In the genomic region with DNA sequence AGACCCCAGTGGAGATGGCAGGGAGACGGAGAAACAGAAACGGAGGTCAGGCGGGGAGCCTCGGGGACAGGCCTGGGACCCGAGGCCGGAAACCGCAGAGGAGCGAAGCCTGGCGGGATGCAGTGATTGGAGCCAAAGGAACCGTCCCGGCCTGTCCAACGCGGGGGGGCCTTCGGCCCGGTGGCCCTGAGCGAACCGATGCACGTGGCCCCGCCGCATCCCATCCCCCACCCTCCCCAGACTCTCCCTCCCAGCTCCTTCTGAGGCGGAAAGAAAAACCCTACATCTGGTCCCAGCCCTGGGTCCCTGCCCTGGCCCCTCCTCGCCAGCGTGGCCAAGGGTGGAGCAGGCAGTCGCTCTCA, we compare ENCODE assay signal across 8 cellular contexts. TPM values are rescaled to one million over a fixed set of nuclear protein-coding genes. Genes with fewer than 3 reads are reported as not detected.
A peak's percentile ranks its signal among the peaks of the same experiment; 100 is the strongest.
DNase-seq lines count a peak whose midpoint lies in the region; ATAC-seq, FAIRE-seq and TF ChIP-seq lines count a peak whose summit lies in the region.

No MANE protein-coding gene starts in this region.

- H3K27ac ChIP-seq in ACC112 (ENCODE audit: low read depth, low read length) (no peak overlapping the region), brain microvascular endothelial cell (no peak overlapping the region), kidney (ENCODE audit: low read depth in 2 of 2, low read length in 2 of 2) (no peak overlapping the region), temporal lobe (ENCODE audit: low read depth, low read length) (peak overlapping the region; percentile 69)

- no peak for FAIRE-seq in kidney (lab: Jason Lieb, UNC)

- H3K4me3 ChIP-seq in ACC112 (ENCODE audit: low read depth, low read length) (peak overlapping the region; percentile 71), brain microvascular endothelial cell (ENCODE audit: low read depth, low read length) (peak overlapping the region; percentile 40), kidney (ENCODE audit: low read length in 2 of 2) (peak overlapping the region; percentile 15 to 50)

- no peaks in the 10 kb centered on the region for H3K9me3 ChIP-seq in kidney (ENCODE audit: control insufficient read depth in 1 of 2, low read length in 2 of 2)

- H3K27me3 ChIP-seq in ACC112 (ENCODE audit: insufficient read depth, low read length) (no peaks in the 10 kb centered on the region), brain microvascular endothelial cell (replicated peaks) (no peaks in the 10 kb centered on the region)

- no peak for ATAC-seq in HG03196 (IDR thresholded peaks at IDR 0.05; ENCODE audit: unreplicated experiment)

- H3K36me3 ChIP-seq in ACC112 (ENCODE audit: insufficient read depth, low read length) = no peaks in the 10 kb centered on the region
- no peaks in the 10 kb centered on the region for H3K36me3 ChIP-seq in brain microvascular endothelial cell (replicated peaks)
- no peaks in the 10 kb centered on the region for H3K36me3 ChIP-seq in kidney (ENCODE audit: control insufficient read depth in 1 of 2, insufficient read depth in 2 of 2, low read length in 2 of 2)

- H3K79me2 ChIP-seq in ACC112 (ENCODE audit: control insufficient read depth, insufficient read depth, low read length, unreplicated experiment) = no peaks in the 10 kb centered on the region

- no peak for TF ChIP-seq CTCF in brain microvascular endothelial cell (IDR thresholded peaks at IDR 0.05; ENCODE audit: low read depth, low read length, missing control alignments)
- TF ChIP-seq CTCF in kidney (IDR thresholded peaks at IDR 0.05; ENCODE audit: borderline replicate concordance, extremely low read depth, insufficient read depth) = no peak

- DNase-seq in HT-29 (ENCODE audit: low spot score) (peak; percentile 77), brain microvascular endothelial cell (no peak), kidney (peak; percentile 81), HK-2 (ENCODE audit: unreplicated experiment) (no peak), occipital lobe (lab: John Stamatoyannopoulos, UW) (no peak)

- H3K4me1 ChIP-seq in ACC112 (ENCODE audit: control insufficient read depth, insufficient read depth, low read length, unreplicated experiment) (peaks cover 61% of the 10 kb centered on the region), kidney (ENCODE audit: control insufficient read depth in 1 of 2, insufficient read depth in 1 of 2, low read depth in 1 of 2, low read length in 2 of 2) (peaks cover 0 to 11% of the 10 kb centered on the region in 2 donors)

- H2AFZ ChIP-seq in ACC112 (ENCODE audit: low read length, unreplicated experiment) = peak overlapping the region; percentile 27

- in situ Hi-C loops in brain microvascular endothelial cell (cut with HindIII; ENCODE audit: low pct_ligation_motif_present, low sequenced_read_pairs) = no loop called here

- H3K9ac ChIP-seq in kidney (ENCODE audit: low read length in 2 of 2) = peak overlapping the region in 1 of 2 donors; percentile 62

- intact Hi-C loops in kidney (cut with DNase I) = no loop called here

RNA-seq across cellular contexts. Expression of a gene that starts 1.2 kb away (rescaled TPM):
- total RNA-seq in HT-29 (2014; rRNA removed; shearing (Covaris generic)) = 289 and 312 TPM in 2 replicates
- total RNA-seq in kidney = 15.2 TPM
- 21.6 TPM for polyA plus RNA-seq in kidney (ENCODE audit: insufficient read depth, low read depth, low replicate concordance)
- 7.1 TPM for total RNA-seq in temporal lobe
- total RNA-seq in occipital lobe = 3.1 TPM

RNA-seq across cellular contexts. Expression of a gene that starts 21.6 kb away (rescaled TPM):
- 30.0 and 30.3 TPM in 2 replicates for total RNA-seq in HT-29 (2014; rRNA removed; shearing (Covaris generic))
- total RNA-seq in kidney = 35.2 TPM
- 29.4 TPM for polyA plus RNA-seq in kidney (ENCODE audit: insufficient read depth, low read depth, low replicate concordance)
- 6.6 TPM for total RNA-seq in temporal lobe
- total RNA-seq in occipital lobe = 9.2 TPM

RNA-seq across cellular contexts. Expression of a gene that starts 21.9 kb away (rescaled TPM):
- total RNA-seq in HT-29 (2014; rRNA removed; shearing (Covaris generic)) = 30.8 and 33.2 TPM in 2 replicates
- total RNA-seq in kidney (23.3 TPM), temporal lobe (5.9 TPM), occipital lobe (6.2 TPM)
- polyA plus RNA-seq in kidney (ENCODE audit: insufficient read depth, low read depth, low replicate concordance) = 13.3 TPM

RNA-seq across cellular contexts. Expression of a gene that starts 29.4 kb away (rescaled TPM):
- 0.31 and 0.44 TPM in 2 replicates for total RNA-seq in HT-29 (2014; rRNA removed; shearing (Covaris generic))
- total RNA-seq in kidney = 50.7 TPM
- polyA plus RNA-seq in kidney (ENCODE audit: insufficient read depth, low read depth, low replicate concordance) = 44.3 TPM
- 47.2 TPM for total RNA-seq in temporal lobe
- total RNA-seq in occipital lobe = 24.0 TPM

RNA-seq across cellular contexts. Expression of a gene that starts 34.3 kb away (rescaled TPM):
- 111 and 115 TPM in 2 replicates for total RNA-seq in HT-29 (2014; rRNA removed; shearing (Covaris generic))
- total RNA-seq in kidney (71.9 TPM), temporal lobe (11.6 TPM), occipital lobe (10.6 TPM)
- 174 TPM for polyA plus RNA-seq in kidney (ENCODE audit: insufficient read depth, low read depth, low replicate concordance)

Comparison
In these comparisons a context has a peak if more than half of its experiments do, and no peak if none do; other contexts are left out.
1. DNase-seq: peak in HT-29 (single experiment) and kidney (single experiment); none in brain microvascular endothelial cell (single experiment), HK-2 (single experiment) and occipital lobe (single experiment).
2. RNA of a gene that starts 1.2 kb away (total RNA-seq): 289 to 312 TPM in HT-29; 15.2 TPM in kidney (single experiment), 7.1 TPM in temporal lobe (single experiment) and 3.1 TPM in occipital lobe (single experiment); every median in the first group is over 10 times any median in the second.
3. Peak in every context shown above with its lines, with median percentiles within 50 percentile points of each other: H3K4me3 ChIP-seq.